In the genomic region with DNA sequence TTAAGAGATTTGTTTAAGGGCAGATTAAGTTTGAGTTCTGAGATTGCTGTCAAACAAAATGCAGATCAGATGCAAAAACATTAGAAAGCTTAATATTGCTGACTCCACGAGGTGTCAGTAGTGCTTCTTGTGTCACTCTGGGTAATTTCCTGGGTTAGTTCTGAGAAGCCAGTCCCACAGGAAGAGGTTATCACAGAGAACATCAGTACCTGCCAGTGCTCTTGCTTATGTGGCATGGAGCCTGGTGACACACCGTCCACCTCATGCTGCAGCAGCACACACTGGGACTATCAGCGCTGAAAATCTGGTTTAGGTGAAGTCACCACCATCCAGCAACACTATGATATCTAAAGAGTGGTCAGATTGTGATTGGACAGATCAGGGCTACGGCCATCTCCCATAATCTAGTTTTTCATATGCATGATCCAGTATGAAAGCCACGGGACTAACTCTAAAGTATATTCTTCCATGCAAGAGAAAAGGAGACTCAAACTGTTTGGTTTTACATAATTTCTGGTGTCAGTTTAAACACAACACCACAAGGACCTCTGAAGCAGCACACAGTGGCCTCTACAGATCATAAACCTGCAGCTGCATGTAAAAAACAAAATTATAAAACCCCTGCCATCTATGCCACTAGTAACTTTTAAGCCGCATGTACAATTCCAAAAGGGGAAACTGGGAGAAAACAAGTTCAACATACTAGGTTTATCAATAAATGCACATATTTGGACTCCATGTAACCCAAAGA, we compare ENCODE assay signal across 9 cellular contexts. TPM values are rescaled to one million over a fixed set of nuclear protein-coding genes. Genes with fewer than 3 reads are reported as not detected.
DNase-seq lines count a peak whose midpoint lies in the region; ATAC-seq and TF ChIP-seq lines count a peak whose summit lies in the region.
"Had no signal": no experiment of that assay in that cellular context is flagged by ENCODE, and none has a peak within 500 bp of the region (broad histone marks: within the 10 kb centered on the region; RNA-seq: fewer than 3 reads in every experiment).

No MANE protein-coding gene starts in this region.

- no peak overlapping the region for H3K9ac ChIP-seq in BLaER1
- peak overlapping the region; percentile 53 for H3K9ac ChIP-seq in PC-3 (ENCODE audit: low read length)

- 0 out of 2 replicates have a peak overlapping the region, but pooled peaks have one; percentile 21 for H2AFZ ChIP-seq in PC-3 (ENCODE audit: low read length)

- H3K4me1 ChIP-seq in BLaER1: peaks cover 11% of the 10 kb centered on the region
- peaks cover 49% of the 10 kb centered on the region for H3K4me1 ChIP-seq in PC-3 (ENCODE audit: insufficient read depth, low read length)
- H3K4me1 ChIP-seq in heart left ventricle: peaks cover 0 to 4% (median 0%) of the 10 kb centered on the region in 12 donors

- peak overlapping the region; percentile 76 for H3K27ac Mint-ChIP-seq in activated T-helper 1 cell treated with anti-CD3 and anti-CD28 coated beads, Interleukin-12 subunit alpha, Interleukin-12 subunit beta, Interleukin-2, Interleukin-4 antibody, amounts not matched to agents 30 ng/mL and 10 ng/mL and 1 ng/mL, durations not matched to agents 14 hours and 24 hours and 36 hours

- no peaks in the 10 kb centered on the region for H3K9me3 Mint-ChIP-seq in activated T-helper 1 cell treated with anti-CD3 and anti-CD28 coated beads, Interleukin-12 subunit alpha, Interleukin-12 subunit beta, Interleukin-2, Interleukin-4 antibody, amounts not matched to agents 30 ng/mL and 10 ng/mL and 1 ng/mL, durations not matched to agents 14 hours and 24 hours and 36 hours

- peaks cover 28% of the 10 kb centered on the region for H3K36me3 ChIP-seq in BLaER1
- no peaks in the 10 kb centered on the region; the same call in 1 of the 2 replicates for H3K36me3 ChIP-seq in PC-3 (ENCODE audit: low read depth, low read length)
- peaks cover 0 to 75% (median 53%) of the 10 kb centered on the region in 9 donors for H3K36me3 ChIP-seq in heart left ventricle
- H3K36me3 ChIP-seq: SJCRH30 had no signal

- H3K4me1 Mint-ChIP-seq in activated T-helper 1 cell treated with anti-CD3 and anti-CD28 coated beads, Interleukin-12 subunit alpha, Interleukin-12 subunit beta, Interleukin-2, Interleukin-4 antibody, amounts not matched to agents 30 ng/mL and 10 ng/mL and 1 ng/mL, durations not matched to agents 14 hours and 24 hours and 36 hours (ENCODE audit: low read depth): peaks cover 28% of the 10 kb centered on the region

- H3K4me3 ChIP-seq in BLaER1 (no peak overlapping the region), PC-3 (ENCODE audit: low read length) (no peak overlapping the region), heart left ventricle (no peak overlapping the region)
- H3K4me3 ChIP-seq: SJCRH30 had no signal

- H4K20me1 ChIP-seq in BLaER1 (no peaks in the 10 kb centered on the region), PC-3 (ENCODE audit: low read length) (no peaks in the 10 kb centered on the region)

- ATAC-seq in GM18907 (IDR thresholded peaks at IDR 0.05; ENCODE audit: unreplicated experiment) (peak; percentile 91), HG03108 (IDR thresholded peaks at IDR 0.05; ENCODE audit: unreplicated experiment) (peak; percentile 90), PC-3 (peak; percentile 85), heart left ventricle (peak in 3 of 4 donors; percentile 59 to 75 (median 68))

- DNase-seq in PC-3 (peak; percentile 92), heart left ventricle (no peak), retina (no peak)
- peak; percentile 58 for DNase-seq in activated T-helper 1 cell treated with anti-CD3 and anti-CD28 coated beads, Interleukin-12 subunit alpha, Interleukin-12 subunit beta, Interleukin-2, Interleukin-4 antibody, amounts not matched to agents 30 ng/mL and 10 ng/mL and 1 ng/mL, durations not matched to agents 14 hours and 24 hours and 36 hours (ENCODE audit: low spot score)
- DNase-seq in stimulated activated CD4-positive, alpha-beta T cell treated with anti-CD3 and anti-CD28 coated beads, Interleukin-2, amount 100 ng/mL, for 24 hours: peak; percentile 37 to 41

- POLR2A ChIA-PET in PC-3 (lab: Charles Lee; ENCODE audit: unreplicated experiment): no interaction called here

- no TSS peak for BruUV-seq in PC-3 (replicated peaks; lab: Mats Ljungman, UMichigan)

- intact Hi-C loops in PC-3 (cut with micrococcal nuclease): loop anchor here (1.0 to 5.0 kb wide), 8 partner anchors 41 to 404 kb away; a partner anchor contains a TSS
- intact Hi-C loops in activated T-helper 1 cell treated with anti-CD3 and anti-CD28 coated beads, Interleukin-12 subunit alpha, Interleukin-12 subunit beta, Interleukin-2, Interleukin-4 antibody, amounts not matched to agents 30 ng/mL and 10 ng/mL and 1 ng/mL, durations not matched to agents 14 hours and 24 hours and 36 hours (cut with micrococcal nuclease): loop anchor here (1.0 to 5.0 kb wide), 10 partner anchors 69 to 404 kb away; a partner anchor contains a TSS
- intact Hi-C loops in heart left ventricle (cut with DNase I): loop anchor here in 7 of 10 donors (2.0 to 10.0 kb wide), 8 partner anchors 63 to 406 kb away; a partner anchor contains a TSS

- H3K27me3 ChIP-seq in BLaER1 (no peaks in the 10 kb centered on the region), PC-3 (ENCODE audit: low read length) (no peaks in the 10 kb centered on the region), heart left ventricle (no peaks in the 10 kb centered on the region)
- H3K27me3 ChIP-seq: SJCRH30 had no signal

- TF ChIP-seq POLR2A in heart left ventricle (IDR thresholded peaks at IDR 0.05): no peak

- H3K4me2 ChIP-seq in BLaER1 (peak overlapping the region; percentile 43), PC-3 (ENCODE audit: low read length) (peak overlapping the region; percentile 58)

- 49 to 59% (median 52%) methylated on average over 5 to 6 of the region's 6 CpGs for WGBS in heart left ventricle, 4 donors

- H3K36me3 Mint-ChIP-seq in activated T-helper 1 cell treated with anti-CD3 and anti-CD28 coated beads, Interleukin-12 subunit alpha, Interleukin-12 subunit beta, Interleukin-2, Interleukin-4 antibody, amounts not matched to agents 30 ng/mL and 10 ng/mL and 1 ng/mL, durations not matched to agents 14 hours and 24 hours and 36 hours (ENCODE audit: low read depth): peaks cover 18% of the 10 kb centered on the region

- peak overlapping the region; percentile 57 for H3K4me3 Mint-ChIP-seq in activated T-helper 1 cell treated with anti-CD3 and anti-CD28 coated beads, Interleukin-12 subunit alpha, Interleukin-12 subunit beta, Interleukin-2, Interleukin-4 antibody, amounts not matched to agents 30 ng/mL and 10 ng/mL and 1 ng/mL, durations not matched to agents 14 hours and 24 hours and 36 hours

- no peaks in the 10 kb centered on the region for H3K9me3 ChIP-seq in BLaER1
- H3K9me3 ChIP-seq in PC-3 (ENCODE audit: low read length): no peaks in the 10 kb centered on the region
- H3K9me3 ChIP-seq in heart left ventricle: no peaks in the 10 kb centered on the region
- H3K9me3 ChIP-seq: SJCRH30 had no signal

- H3F3A ChIP-seq in PC-3 (ENCODE audit: low read length, unreplicated experiment): peaks cover 5% of the 10 kb centered on the region

- H3K27ac ChIP-seq in BLaER1: no peak overlapping the region
- H3K27ac ChIP-seq in PC-3 (ENCODE audit: low read length): peak overlapping the region; percentile 87
- H3K27ac ChIP-seq in heart left ventricle: peak overlapping the region in 1 of 12 donors; percentile 33
- H3K27ac ChIP-seq: SJCRH30 had no signal

- H3K79me2 ChIP-seq in PC-3 (ENCODE audit: low read length): no peaks in the 10 kb centered on the region

- no peaks in the 10 kb centered on the region for H3K9me2 ChIP-seq in PC-3 (replicated peaks; ENCODE audit: low read length)

- TF ChIP-seq CTCF in PC-3 (conservative IDR thresholded peaks at IDR 0.05; ENCODE audit: low read depth, low read length) (peak; percentile 74), heart left ventricle (IDR thresholded peaks at IDR 0.05) (peak in 11 of 12 donors; percentile 8 to 59 (median 46))

- no peaks in the 10 kb centered on the region for H3K27me3 Mint-ChIP-seq in activated T-helper 1 cell treated with anti-CD3 and anti-CD28 coated beads, Interleukin-12 subunit alpha, Interleukin-12 subunit beta, Interleukin-2, Interleukin-4 antibody, amounts not matched to agents 30 ng/mL and 10 ng/mL and 1 ng/mL, durations not matched to agents 14 hours and 24 hours and 36 hours (ENCODE audit: insufficient read depth)

- CTCF ChIA-PET in PC-3 (lab: Charles Lee): interaction anchor here (0.5 to 1.3 kb wide), 5 partner anchors 74 to 396 kb away, joined by 3 to 8 read pairs (median 4); no protein-coding TSS in a partner anchor

RNA-seq across cellular contexts. Expression of a gene that starts 36.1 kb away (rescaled TPM):
- total RNA-seq in PC-3 (2014; rRNA removed): 16.7 and 17.7 TPM in 2 replicates
- 0.29 and 0.54 TPM in 2 replicates for total RNA-seq in activated T-helper 1 cell treated with anti-CD3 and anti-CD28 coated beads, Interleukin-12 subunit alpha, Interleukin-12 subunit beta, Interleukin-2, Interleukin-4 antibody, amounts not matched to agents 30 ng/mL and 10 ng/mL and 1 ng/mL, durations not matched to agents 14 hours and 24 hours and 36 hours
- 1 to 10 TPM; 1.0 to 7.2 (median 3.4) TPM for total RNA-seq in heart left ventricle
- polyA plus RNA-seq in heart left ventricle: under 1 TPM; 0.89 to 0.95 TPM

Comparison
In these comparisons a context has a peak if more than half of its experiments do, and no peak if none do; other contexts are left out.
1. DNase-seq: peak in PC-3 (single experiment), activated T-helper 1 cell treated with anti-CD3 and anti-CD28 coated beads, Interleukin-12 subunit alpha, Interleukin-12 subunit beta, Interleukin-2, Interleukin-4 antibody, amounts not matched to agents 30 ng/mL and 10 ng/mL and 1 ng/mL, durations not matched to agents 14 hours and 24 hours and 36 hours (single experiment) and stimulated activated CD4-positive, alpha-beta T cell treated with anti-CD3 and anti-CD28 coated beads, Interleukin-2, amount 100 ng/mL, for 24 hours (2 of 2); none in heart left ventricle (0 of 5) and retina (single experiment).
2. Peak in every context shown above with its lines, with median percentiles within 50 percentile points of each other: ATAC-seq.